In the genomic region with DNA sequence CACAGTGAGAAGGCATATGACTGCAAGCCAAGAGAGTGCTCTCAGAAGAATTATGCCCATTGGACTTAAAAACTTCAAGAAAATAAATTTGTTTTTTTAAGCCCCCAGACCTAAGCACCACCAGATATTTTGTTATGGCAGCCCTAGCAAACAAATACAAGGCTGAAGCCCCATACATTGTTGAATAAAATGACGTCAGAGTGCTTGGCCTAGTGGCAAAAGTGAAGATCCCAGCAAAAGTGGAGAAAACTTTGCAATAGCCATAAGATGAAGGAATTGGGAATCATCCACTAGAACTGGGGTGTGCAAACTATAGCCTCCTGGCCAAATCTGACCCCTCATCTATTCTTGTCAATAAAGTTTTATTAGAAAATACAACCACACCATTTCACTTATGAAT, we compare ENCODE assay signal across 27 cellular contexts.
"Had no signal": no experiment of that assay in that cellular context is flagged by ENCODE, and none has a peak within 500 bp of the region (broad histone marks: within the 10 kb centered on the region; RNA-seq: fewer than 3 reads in every experiment).

No MANE protein-coding gene starts in this region.

- H3K4me1 ChIP-seq: stomach, suprapubic skin, testis, thyroid gland, tibial artery, tibial nerve, transverse colon, upper lobe of left lung, upper lobe of right lung, uterus, vagina had no signal

- DNase-seq: stimulated activated CD4-positive, alpha-beta T cell treated with anti-CD3 and anti-CD28 coated beads, Interleukin-2, amount 100 ng/mL, for 48 hours; stimulated activated CD4-positive, alpha-beta T cell treated with anti-CD3 and anti-CD28 coated beads, Interleukin-4, amount 100 ng/mL, for 1 hour; stimulated activated CD4-positive, alpha-beta T cell treated with anti-CD3 and anti-CD28 coated beads, Interleukin-4, amount 100 ng/mL, for 24 hours; stimulated activated CD4-positive, alpha-beta T cell treated with anti-CD3 and anti-CD28 coated beads, Interleukin-4, amount 100 ng/mL, for 4 hours; stimulated activated CD8-positive, alpha-beta memory T cell treated with anti-CD3 and anti-CD28 coated beads, Interleukin-4, amount 100 ng/mL, for 48 hours; stimulated activated naive B cell treated with anti-CD40 and anti-IgM and Interleukin-4, amounts not matched to agents 10 μg/mL and 1 μg/mL and 100 μg/mL, for 72 hours; stimulated activated naive CD4-positive, alpha-beta T cell; stimulated activated naive CD4-positive, alpha-beta T cell treated with Interleukin-2 at 50 U/mL for 16 hours; stimulated activated naive CD8-positive, alpha-beta T cell treated with anti-CD3 and anti-CD28 coated beads, Interleukin-15, amount 100 ng/mL, for 72 hours; stimulated activated naive CD8-positive, alpha-beta T cell treated with anti-CD3 and anti-CD28 coated beads, Interleukin-15, Interleukin-2, amounts not matched to agents 100 U/mL and 50 U/mL, for 24 hours; stomach; substantia nigra; testis; thyroid gland; tibial artery; transverse colon; trophoblast cell; upper lobe of left lung; upper lobe of right lung; uterus had no signal

- ATAC-seq: stimulated activated effector memory CD8-positive, alpha-beta T cell treated with anti-CD3 and anti-CD28 coated beads, Interleukin-12 subunit alpha, Interleukin-12 subunit beta, amount 100 ng/mL, for 72 hours; stimulated activated memory B cell treated with anti-CD40 and anti-IgM and Interleukin-4, amounts not matched to agents 10 μg/mL and 1 μg/mL and 100 μg/mL, for 72 hours; stimulated activated naive B cell treated with anti-CD40 and anti-IgM and Interleukin-4, amounts not matched to agents 10 μg/mL and 1 μg/mL and 100 μg/mL, for 72 hours; stimulated activated naive CD8-positive, alpha-beta T cell treated with anti-CD3 and anti-CD28 coated beads, Interleukin-15, amount 100 ng/mL, for 72 hours; stimulated activated naive CD8-positive, alpha-beta T cell treated with anti-CD3 and anti-CD28 coated beads, Interleukin-15, Interleukin-2, amounts not matched to agents 100 U/mL and 50 U/mL, for 24 hours; upper lobe of right lung had no signal

- FAIRE-seq: urothelium cell line had no signal

- H3K9me3 ChIP-seq: stomach, suprapubic skin, testis, thoracic aorta, thyroid gland, tibial artery, tibial nerve, transverse colon, upper lobe of left lung, upper lobe of right lung, uterus, vagina had no signal

- H3K4me3 ChIP-seq: stomach, suprapubic skin, testis, thoracic aorta, thyroid gland, tibial artery, tibial nerve, transverse colon, upper lobe of left lung, upper lobe of right lung, uterus, vagina had no signal

- H3K27ac ChIP-seq: stomach, suprapubic skin, testis, thoracic aorta, thyroid gland, tibial artery, tibial nerve, transverse colon, upper lobe of left lung, upper lobe of right lung, uterus, vagina had no signal

- H3K27me3 ChIP-seq: stomach, suprapubic skin, testis, thyroid gland, tibial artery, tibial nerve, transverse colon, upper lobe of left lung, upper lobe of right lung, uterus, vagina had no signal

- H3K36me3 ChIP-seq: stomach, suprapubic skin, thoracic aorta, thyroid gland, tibial artery, tibial nerve, transverse colon, upper lobe of left lung, upper lobe of right lung, uterus, vagina had no signal
